8 cellular contexts compared by ENCODE assay signal in genomic region chr7:7566651-7567611, GRCh38. TPM values are rescaled to one million over a fixed set of nuclear protein-coding genes. Genes with fewer than 3 reads are reported as not detected.
A peak's percentile ranks its signal among the peaks of the same experiment; 100 is the strongest.
DNase-seq lines count a peak whose midpoint lies in the region; ATAC-seq, FAIRE-seq and TF ChIP-seq lines count a peak whose summit lies in the region.

MIOS (plus strand) TSS chr7:7566884; CDS start chr7:7572476, 5,592 bp downstream.

- peaks cover 5 to 12% of the 10 kb centered on the region in 2 donors for H3K4me1 ChIP-seq in ascending aorta
- peaks cover 2% of the 10 kb centered on the region for H3K4me1 ChIP-seq in right cardiac atrium (ENCODE audit: control insufficient read depth, insufficient read depth, low read length)
- peaks cover 10% of the 10 kb centered on the region for H3K4me1 ChIP-seq in rectal smooth muscle tissue (ENCODE audit: control insufficient read depth, insufficient read depth, low read length)
- peaks cover 51% of the 10 kb centered on the region for H3K4me1 ChIP-seq in vagina

- peak within 1 kb of the TSS; percentile 7 for H3K9ac ChIP-seq in rectal smooth muscle tissue (ENCODE audit: low read length)

- peak; percentile 82 for DNase-seq in GM12891 (ENCODE audit: insufficient read length, low spot score)
- DNase-seq in HFF-Myc (ENCODE audit: extremely low read depth, low read depth), result no peak
- peak; percentile 48 for DNase-seq in MV-4-11 (lab: John Stamatoyannopoulos, UW)
- peak; percentile 67 for DNase-seq in T-helper 22 cell (ENCODE audit: low read depth)
- peak; percentile 10 to 90 for DNase-seq in ascending aorta (ENCODE audit: low spot score in 2 of 2)
- peak; percentile 91 to 96 (median 94) for DNase-seq in right cardiac atrium
- DNase-seq in vagina (ENCODE audit: extremely low spot score in 2 of 2), result no peak

- H3K4me3 ChIP-seq in HFF-Myc (replicated peaks; ENCODE audit: low read depth, low read length) (peak within 1 kb of the TSS; percentile 81), ascending aorta (peak within 1 kb of the TSS; percentile 85 to 93), right cardiac atrium (ENCODE audit: low read length) (peak within 1 kb of the TSS; percentile 71), rectal smooth muscle tissue (ENCODE audit: low read length) (peak within 1 kb of the TSS; percentile 86), vagina (peak within 1 kb of the TSS; percentile 77 to 81)

- WGBS in right cardiac atrium, result under 1% methylated on average over 96 of the region's 96 CpGs

- peak; percentile 98 for ATAC-seq in right cardiac atrium

- H3K9me3 ChIP-seq in ascending aorta (no peaks in the 10 kb centered on the region), right cardiac atrium (ENCODE audit: control insufficient read depth, low read length) (no peaks in the 10 kb centered on the region), vagina (no peaks in the 10 kb centered on the region)

- TF ChIP-seq CTCF in HFF-Myc (IDR thresholded peaks at IDR 0.05; ENCODE audit: low read depth, low read length, missing control alignments) (no peak), ascending aorta (IDR thresholded peaks at IDR 0.05) (no peak), vagina (IDR thresholded peaks at IDR 0.05) (no peak)

- peak; percentile 75 for TF ChIP-seq POLR2A in GM12891 (IDR thresholded peaks at IDR 0.05; ENCODE audit: low read depth, low read length)
- TF ChIP-seq POLR2A in vagina (IDR thresholded peaks at IDR 0.05), result peak in 1 of 2 donors; percentile 58

- H3K27me3 ChIP-seq in ascending aorta (no peaks in the 10 kb centered on the region), right cardiac atrium (ENCODE audit: control insufficient read depth, insufficient read depth) (no peaks in the 10 kb centered on the region), rectal smooth muscle tissue (ENCODE audit: control insufficient read depth, insufficient read depth, low read length) (no peaks in the 10 kb centered on the region), vagina (no peaks in the 10 kb centered on the region)

- peak; percentile 82 for FAIRE-seq in GM12891 (lab: Jason Lieb, UNC)

- H3K27ac ChIP-seq in ascending aorta (peak within 1 kb of the TSS; percentile 94 to 95), right cardiac atrium (ENCODE audit: low read length) (peak within 1 kb of the TSS; percentile 72), rectal smooth muscle tissue (ENCODE audit: low read depth, low read length) (peak within 1 kb of the TSS; percentile 82), vagina (peak within 1 kb of the TSS; percentile 94)

- no peaks in the 10 kb centered on the region for H3K36me3 ChIP-seq in ascending aorta
- H3K36me3 ChIP-seq in rectal smooth muscle tissue (ENCODE audit: control insufficient read depth, insufficient read depth, low read length), result no peaks in the 10 kb centered on the region
- H3K36me3 ChIP-seq in vagina, result no peaks in the 10 kb centered on the region

- intact Hi-C loops in ascending aorta (cut with DNase I), result loop anchor here (1.0 to 10.0 kb wide), 5 partner anchors 73 to 862 kb away; partner anchors contain the start of genes C1GALT1, GLCCI1, UMAD1 and ZNF12
- intact Hi-C loops in right cardiac atrium (cut with DNase I), result no loop called here
- intact Hi-C loops in vagina (cut with DNase I), result no loop called here

TF ChIP-seq in GM12891, 5 proteins besides CTCF, POLR2A, EP300 and RAD21:
- TF ChIP-seq TAF1 (IDR thresholded peaks at IDR 0.05; ENCODE audit: low read depth, low read length), result peak; percentile 72
- no peak for TF ChIP-seq SPI1 (IDR thresholded peaks at IDR 0.05; ENCODE audit: low read depth, low read length)
- peak; percentile 73 for TF ChIP-seq POLR2AphosphoS5 (IDR thresholded peaks at IDR 0.05; ENCODE audit: low read depth, low read length)
- TF ChIP-seq POU2F2 (IDR thresholded peaks at IDR 0.05; ENCODE audit: low read depth, low read length), result peak; percentile 65
- TF ChIP-seq PAX5 (IDR thresholded peaks at IDR 0.05; ENCODE audit: insufficient read depth, low read length, severe bottlenecking), result peak; percentile 44

RNA-seq across cellular contexts. Expression of gene MIOS, which starts in this region (rescaled TPM):
- 35.0 TPM for polyA plus RNA-seq in GM12891 (2012; ENCODE audit: low read depth, missing spikeins)
- 14.6 TPM for total RNA-seq in ascending aorta
- 10 to 100 TPM; 18.9 to 26.0 (median 23.3) TPM for total RNA-seq in right cardiac atrium
- 9.4 TPM for polyA plus RNA-seq in right cardiac atrium
- 50.1 TPM for total RNA-seq in vagina

Comparison
In these comparisons a context has a peak if more than half of its experiments do, and no peak if none do; other contexts are left out.
1. DNase-seq: peak in GM12891 (single experiment), MV-4-11 (single experiment), T-helper 22 cell (single experiment), ascending aorta (2 of 2) and right cardiac atrium (3 of 3); none in HFF-Myc (single experiment) and vagina (0 of 2).
2. Peak in every context shown above with its lines, with median percentiles within 50 percentile points of each other: H3K4me3 ChIP-seq and H3K27ac ChIP-seq.